8 cellular contexts compared by ENCODE assay signal in genomic region chr4:48905363-48906015, GRCh38. TPM values are rescaled to one million over a fixed set of nuclear protein-coding genes. Genes with fewer than 3 reads are reported as not detected.
DNase-seq lines count a peak whose midpoint lies in the region; ATAC-seq and TF ChIP-seq lines count a peak whose summit lies in the region.

No MANE protein-coding gene starts in this region.

- no peaks in the 10 kb centered on the region for H3K9me3 Mint-ChIP-seq in T-helper 2 cell treated with Interferon-gamma antibody and Interleukin-4, amounts not matched to agents 5 μg/mL and 100 μg/mL, for 36 hours
- no peaks in the 10 kb centered on the region for H3K9me3 Mint-ChIP-seq in T-cell

- H3K4me3 ChIP-seq in iPS DF 6.9 (ENCODE audit: low read length) (peak overlapping the region; percentile 77; the same call in 1 of the 2 replicates), spleen (peak overlapping the region in 6 of 8 donors; percentile 58 to 94 (median 68)), gastrocnemius medialis (peak overlapping the region in 2 of 4 donors; percentile 56 to 59)

- no peaks in the 10 kb centered on the region for H3K9me3 ChIP-seq in iPS DF 6.9 (ENCODE audit: control insufficient read depth, insufficient read depth, low read length)
- H3K9me3 ChIP-seq in spleen = no peaks in the 10 kb centered on the region
- no peaks in the 10 kb centered on the region for H3K9me3 ChIP-seq in gastrocnemius medialis

- in situ Hi-C loops in gastrocnemius medialis (cut with MboI; ENCODE audit: low sequenced_read_pairs in 4 of 4) = loop anchor here in 1 of 4 donors (10.0 kb wide), 1 partner anchor 61 kb away; no protein-coding TSS in a partner anchor

- no peak overlapping the region for H3K27ac ChIP-seq in iPS DF 6.9 (ENCODE audit: low read length)
- no peak overlapping the region for H3K27ac ChIP-seq in spleen
- no peak overlapping the region for H3K27ac ChIP-seq in gastrocnemius medialis

- no peak for DNase-seq in T-helper 2 cell treated with Interferon-gamma antibody and Interleukin-4, amounts not matched to agents 5 μg/mL and 100 μg/mL, for 36 hours (ENCODE audit: low spot score)
- DNase-seq in T-helper 2 cell (no peak), T-cell (no peak), iPS DF 6.9 (ENCODE audit: low read depth, low spot score) (no peak), spleen (no peak), gastrocnemius medialis (no peak)
- DNase-seq in activated CD8-positive, alpha-beta memory T cell treated with anti-CD3 and anti-CD28 coated beads, Interleukin-2, amount 50 U/mL, for 48 hours = no peak

- peak overlapping the region; percentile 90 for H3K4me3 Mint-ChIP-seq in T-helper 2 cell treated with Interferon-gamma antibody and Interleukin-4, amounts not matched to agents 5 μg/mL and 100 μg/mL, for 36 hours
- peak overlapping the region; percentile 91 to 96 (median 94) for H3K4me3 Mint-ChIP-seq in T-cell

- no peaks in the 10 kb centered on the region for H3K27me3 ChIP-seq in iPS DF 6.9 (ENCODE audit: control insufficient read depth, insufficient read depth, low read length)
- no peaks in the 10 kb centered on the region for H3K27me3 ChIP-seq in spleen (replicated peaks in 1 of 7)
- peaks cover 0 to 18% (median 5%) of the 10 kb centered on the region in 3 donors for H3K27me3 ChIP-seq in gastrocnemius medialis

- POLR2A ChIA-PET in T-cell (lab: Charles Lee) = no interaction called here

- intact Hi-C loops in spleen (cut with DNase I; ENCODE audit: low total_unique reads) (no loop called here), gastrocnemius medialis (cut with DNase I; ENCODE audit: low total_unique reads) (no loop called here)

- CTCF ChIA-PET in T-cell (lab: Charles Lee) = interaction anchor here (0.6 to 1.4 kb wide), 3 partner anchors 53 to 626 kb away, joined by 3 to 27 read pairs (median 7); no protein-coding TSS in a partner anchor

- peaks cover 5% of the 10 kb centered on the region for H3K4me1 ChIP-seq in iPS DF 6.9 (ENCODE audit: control insufficient read depth, insufficient read depth, low read length)
- H3K4me1 ChIP-seq in spleen = peaks cover 0 to 25% (median 19%) of the 10 kb centered on the region in 6 donors
- peaks cover 0 to 6% of the 10 kb centered on the region in 2 donors for H3K4me1 ChIP-seq in gastrocnemius medialis

- peaks cover 32% of the 10 kb centered on the region for H3K4me1 Mint-ChIP-seq in T-helper 2 cell treated with Interferon-gamma antibody and Interleukin-4, amounts not matched to agents 5 μg/mL and 100 μg/mL, for 36 hours (ENCODE audit: low read depth)
- H3K4me1 Mint-ChIP-seq in T-cell = peaks cover 59 to 60% (median 60%) of the 10 kb centered on the region in 3 donors

- TF ChIP-seq CTCF in spleen (IDR thresholded peaks at IDR 0.05 in 8 of 11, conservative IDR thresholded peaks at IDR 0.05 in 3 of 11) = no peak
- TF ChIP-seq CTCF in gastrocnemius medialis (IDR thresholded peaks at IDR 0.05 in 4 of 5, conservative IDR thresholded peaks at IDR 0.05 in 1 of 5) = no peak

- no peak for ATAC-seq in T-cell (replicated peaks in 1 of 4)
- ATAC-seq in gastrocnemius medialis = no peak
- ATAC-seq in GM18517 (IDR thresholded peaks at IDR 0.05; ENCODE audit: unreplicated experiment) = no peak

- H3K36me3 ChIP-seq in iPS DF 6.9 (ENCODE audit: control insufficient read depth, insufficient read depth, low read length) = no peaks in the 10 kb centered on the region
- peaks cover 0 to 40% (median 13%) of the 10 kb centered on the region in 6 donors for H3K36me3 ChIP-seq in spleen
- H3K36me3 ChIP-seq in gastrocnemius medialis = no peaks in the 10 kb centered on the region

- peaks cover 29% of the 10 kb centered on the region for H3K36me3 Mint-ChIP-seq in T-helper 2 cell treated with Interferon-gamma antibody and Interleukin-4, amounts not matched to agents 5 μg/mL and 100 μg/mL, for 36 hours (ENCODE audit: low read depth)
- H3K36me3 Mint-ChIP-seq in T-cell = peaks cover 33% of the 10 kb centered on the region

- TF ChIP-seq POLR2A in spleen (IDR thresholded peaks at IDR 0.05) (no peak), gastrocnemius medialis (IDR thresholded peaks at IDR 0.05) (no peak)

- H3K27ac Mint-ChIP-seq in T-helper 2 cell treated with Interferon-gamma antibody and Interleukin-4, amounts not matched to agents 5 μg/mL and 100 μg/mL, for 36 hours = peak overlapping the region; percentile 78
- H3K27ac Mint-ChIP-seq in T-cell = peak overlapping the region; percentile 83 to 88

- no CpG with 5 or more reads among the region's 9 CpGs for WGBS in iPS DF 6.9 (ENCODE audit: insufficient coverage, insufficient read length)
- 78 to 86% (median 83%) methylated on average over 9 of the region's 9 CpGs for WGBS in spleen, 5 donors

- H3K27me3 Mint-ChIP-seq in T-helper 2 cell treated with Interferon-gamma antibody and Interleukin-4, amounts not matched to agents 5 μg/mL and 100 μg/mL, for 36 hours (ENCODE audit: low read depth) = no peaks in the 10 kb centered on the region
- no peaks in the 10 kb centered on the region for H3K27me3 Mint-ChIP-seq in T-cell

RNA-seq across cellular contexts. Expression of gene OCIAD2, which starts 1.1 kb away (rescaled TPM):
- total RNA-seq in T-cell (100 to 1,000 TPM in 3 of 5 donors, 10 to 100 TPM in 2; 54.0 to 150 (median 113) TPM), spleen (10 to 100 TPM; 13.5 to 22.4 (median 17.6) TPM), gastrocnemius medialis (1 to 10 TPM; 1.3 to 7.7 (median 2.4) TPM)
- polyA plus RNA-seq in spleen = 10 to 100 TPM; 33.4 to 58.4 (median 37.6) TPM
